ENCODE assay signal across 8 cellular contexts in genomic region chr4:145132521-145133098, GRCh38. TPM values are rescaled to one million over a fixed set of nuclear protein-coding genes. Genes with fewer than 3 reads are reported as not detected.
DNase-seq lines count a peak whose midpoint lies in the region; ATAC-seq and TF ChIP-seq lines count a peak whose summit lies in the region.

No MANE protein-coding gene starts in this region.

- H3K4me1 Mint-ChIP-seq in MCF 10A (ENCODE audit: insufficient read depth, unreplicated experiment): peaks cover 25% of the 10 kb centered on the region
- H3K4me1 Mint-ChIP-seq in immature natural killer cell: peaks cover 22 to 36% of the 10 kb centered on the region in 2 donors

- H3K27me3 ChIP-seq in mammary epithelial cell (ENCODE audit: insufficient read depth, low read length): no peaks in the 10 kb centered on the region
- no peaks in the 10 kb centered on the region for H3K27me3 ChIP-seq in BE2C
- no peaks in the 10 kb centered on the region for H3K27me3 ChIP-seq in WERI-Rb-1 (ENCODE audit: insufficient read depth, low read depth, severe bottlenecking)

- WGBS in mammary epithelial cell (ENCODE audit: low coverage, missing lambda C conversion rate): 96% methylated on average over 4 of the region's 4 CpGs

- no peaks in the 10 kb centered on the region for H4K20me1 ChIP-seq in mammary epithelial cell (ENCODE audit: insufficient read depth, low read length)

- intact Hi-C loops in MCF 10A (cut with micrococcal nuclease): no loop called here
- intact Hi-C loops in mammary epithelial cell (cut with micrococcal nuclease): no loop called here

- H3K27ac ChIP-seq in mammary epithelial cell (ENCODE audit: insufficient read depth, low read depth, low read length) (no peak overlapping the region), WERI-Rb-1 (no peak overlapping the region)

- H3K79me2 ChIP-seq in mammary epithelial cell (ENCODE audit: insufficient read depth, low read length): no peaks in the 10 kb centered on the region

- H2AFZ ChIP-seq in mammary epithelial cell (ENCODE audit: low read depth, low read length): no peak overlapping the region

- H3K9me3 Mint-ChIP-seq in MCF 10A (ENCODE audit: unreplicated experiment) (no peaks in the 10 kb centered on the region), immature natural killer cell (no peaks in the 10 kb centered on the region)

- BruUV-seq in MCF 10A (replicated peaks; lab: Mats Ljungman, UMichigan) (no TSS peak), mammary epithelial cell (replicated peaks; lab: Mats Ljungman, UMichigan) (no TSS peak)

- TF ChIP-seq CTCF in MCF 10A (IDR thresholded peaks at IDR 0.05; ENCODE audit: unreplicated experiment): no peak
- no peak for TF ChIP-seq CTCF in mammary epithelial cell (conservative IDR thresholded peaks at IDR 0.05 in 1 of 2, IDR thresholded peaks at IDR 0.05 in 1 of 2; ENCODE audit: extremely low read depth in 1 of 2, insufficient read depth in 1 of 2, low read depth in 1 of 2, low read length in 2 of 2)
- no peak for TF ChIP-seq CTCF in BE2C (IDR thresholded peaks at IDR 0.05; ENCODE audit: low read depth, low read length)
- TF ChIP-seq CTCF in WERI-Rb-1 (IDR thresholded peaks at IDR 0.05; ENCODE audit: low read depth, low read length): no peak

- H3K4me2 ChIP-seq in mammary epithelial cell (ENCODE audit: insufficient read depth, low read depth, low read length): no peak overlapping the region

- H3K4me3 Mint-ChIP-seq in MCF 10A (ENCODE audit: unreplicated experiment) (no peak overlapping the region), immature natural killer cell (no peak overlapping the region)

- H3K4me1 ChIP-seq in mammary epithelial cell (ENCODE audit: insufficient read depth, low read length): peaks cover 2% of the 10 kb centered on the region
- no peaks in the 10 kb centered on the region for H3K4me1 ChIP-seq in BE2C

- CTCF ChIA-PET in MCF 10A (lab: Yijun Ruan, JAX): no interaction called here
- CTCF ChIA-PET in mammary epithelial cell (lab: Charles Lee; ENCODE audit: low non-redundant PET): no interaction called here

- in situ Hi-C loops in mammary epithelial cell (cut with MboI; ENCODE audit: low sequenced_read_pairs in 2 of 2): no loop called here

- H3K4me3 ChIP-seq in mammary epithelial cell (replicated peaks in 1 of 3; ENCODE audit: insufficient read depth in 1 of 3, low read depth in 2 of 3, low read length in 3 of 3): no peak overlapping the region
- no peak overlapping the region for H3K4me3 ChIP-seq in BE2C (ENCODE audit: low read depth, low read length)
- no peak overlapping the region for H3K4me3 ChIP-seq in WERI-Rb-1 (ENCODE audit: low read depth, low read length)

- DNase-seq in MCF 10A (ENCODE audit: unreplicated experiment) (peak; percentile 11), mammary epithelial cell (no peak), RPMI7951 (ENCODE audit: low read depth) (peak; percentile 10), immature natural killer cell (no peak), BE2C (no peak), AG20443 (ENCODE audit: low spot score) (no peak), WERI-Rb-1 (no peak)

- POLR2A ChIA-PET in MCF 10A (lab: Yijun Ruan, JAX): interaction anchor here (0.6 to 1.8 kb wide), 4 partner anchors 9 to 490 kb away, joined by 3 to 5 read pairs (median 4); no protein-coding TSS in a partner anchor

- H3K9ac ChIP-seq in mammary epithelial cell (ENCODE audit: insufficient read depth, low read length): no peak overlapping the region

- no peaks in the 10 kb centered on the region for H3K27me3 Mint-ChIP-seq in MCF 10A (ENCODE audit: insufficient read depth, unreplicated experiment)
- H3K27me3 Mint-ChIP-seq in immature natural killer cell (ENCODE audit: low read depth in 3 of 3): peaks cover 0 to 4% (median 0%) of the 10 kb centered on the region in 3 donors

- H3K27ac Mint-ChIP-seq in MCF 10A (ENCODE audit: low read depth, unreplicated experiment): no peak overlapping the region
- peak overlapping the region; percentile 4 to 71 (median 39) for H3K27ac Mint-ChIP-seq in immature natural killer cell

- H3K36me3 Mint-ChIP-seq in MCF 10A (ENCODE audit: insufficient read depth, unreplicated experiment) (peaks cover 56% of the 10 kb centered on the region), immature natural killer cell (peaks cover 0 to 14% (median 12%) of the 10 kb centered on the region in 3 donors)

- ATAC-seq in HG02840 (IDR thresholded peaks at IDR 0.05; ENCODE audit: low FRiP score, unreplicated experiment): peak; percentile 83

- no peaks in the 10 kb centered on the region for H3K9me3 ChIP-seq in mammary epithelial cell (replicated peaks; ENCODE audit: insufficient read depth, low read length)
- H3K9me3 ChIP-seq in BE2C: no peaks in the 10 kb centered on the region
- no peaks in the 10 kb centered on the region for H3K9me3 ChIP-seq in WERI-Rb-1 (ENCODE audit: severe bottlenecking)

- peaks cover 32% of the 10 kb centered on the region for H3K36me3 ChIP-seq in mammary epithelial cell (ENCODE audit: insufficient read depth, low read length)
- H3K36me3 ChIP-seq in BE2C: peaks cover 35% of the 10 kb centered on the region
- peaks cover 11% of the 10 kb centered on the region for H3K36me3 ChIP-seq in WERI-Rb-1

- dilution Hi-C loops in mammary epithelial cell (cut with HindIII; ENCODE audit: low sequenced_read_pairs): no loop called here

RNA-seq across cellular contexts. Expression of gene ABCE1, which starts 34.5 kb away (rescaled TPM):
- 136 and 140 TPM in 2 replicates for total RNA-seq in MCF 10A (2022)
- 100 to 1,000 TPM in 1 of 2 donors, 10 to 100 TPM in 1; 96.3 to 132 TPM for total RNA-seq in mammary epithelial cell
- 98.4 TPM for polyA plus RNA-seq in mammary epithelial cell
- 192 TPM for polyA minus RNA-seq in mammary epithelial cell
- total RNA-seq in RPMI7951 (2014; rRNA removed; shearing (Covaris generic)): 163 and 196 TPM in 2 replicates
- polyA plus RNA-seq in immature natural killer cell: 10 to 100 TPM; 29.2 to 47.6 (median 34.0) TPM
- polyA plus RNA-seq in BE2C (2012; ENCODE audit: insufficient read depth, insufficient read length, low read depth): 117 TPM

RNA-seq across cellular contexts. Expression of gene ANAPC10, which starts 34.6 kb away (rescaled TPM):
- total RNA-seq in MCF 10A (2022) (32.2 and 38.9 TPM in 2 replicates), mammary epithelial cell (10 to 100 TPM; 18.3 to 25.1 TPM)
- polyA plus RNA-seq in mammary epithelial cell (20.3 TPM), immature natural killer cell (10 to 100 TPM; 32.6 to 39.7 (median 33.0) TPM)
- polyA minus RNA-seq in mammary epithelial cell: 26.1 TPM
- total RNA-seq in RPMI7951 (2014; rRNA removed; shearing (Covaris generic)): 36.5 and 43.4 TPM in 2 replicates
- polyA plus RNA-seq in BE2C (2012; ENCODE audit: insufficient read depth, insufficient read length, low read depth): 18.9 TPM

RNA-seq across cellular contexts. Expression of gene OTUD4, which starts 47.8 kb away (rescaled TPM):
- total RNA-seq in MCF 10A (2022) (66.2 and 68.0 TPM in 2 replicates), mammary epithelial cell (10 to 100 TPM; 32.3 to 49.1 TPM)
- polyA plus RNA-seq in mammary epithelial cell (18.2 TPM), immature natural killer cell (10 to 100 TPM in 1 of 3 donors, 1 to 10 TPM in 2; 3.0 to 13.0 (median 8.2) TPM)
- polyA minus RNA-seq in mammary epithelial cell: 53.2 TPM
- total RNA-seq in RPMI7951 (2014; rRNA removed; shearing (Covaris generic)): 9.2 and 17.1 TPM in 2 replicates
- polyA plus RNA-seq in BE2C (2012; ENCODE audit: insufficient read depth, insufficient read length, low read depth): 5.6 TPM

Comparison
In these comparisons a context has a peak if more than half of its experiments do, and no peak if none do; other contexts are left out.
1. DNase-seq: peak in MCF 10A (single experiment) and RPMI7951 (single experiment); none in mammary epithelial cell (single experiment), immature natural killer cell (0 of 3), BE2C (single experiment), AG20443 (single experiment) and WERI-Rb-1 (single experiment).